ENCODE assay signal across 13 cellular contexts in the genomic region with DNA sequence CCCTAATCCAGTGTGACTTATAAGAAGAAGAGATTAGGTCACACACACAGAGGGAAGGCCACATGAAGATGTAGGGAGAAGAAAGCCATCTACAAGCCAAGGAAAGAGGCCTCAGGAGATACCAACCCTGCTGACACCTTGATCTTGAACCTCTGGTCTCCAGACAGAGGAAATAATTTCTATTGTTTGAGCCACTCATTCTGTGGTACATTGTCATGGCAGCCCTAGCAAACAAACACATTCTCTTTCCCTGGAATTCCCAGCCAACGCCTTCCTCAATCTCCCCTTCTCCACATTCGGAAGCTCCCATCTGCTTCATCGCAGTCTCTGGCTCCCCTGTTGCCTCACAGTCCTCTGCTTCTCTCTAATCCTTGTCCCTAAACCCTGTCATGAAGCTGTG. TPM values are rescaled to one million over a fixed set of nuclear protein-coding genes. Genes with fewer than 3 reads are reported as not detected.
DNase-seq lines count a peak whose midpoint lies in the region; ATAC-seq and TF ChIP-seq lines count a peak whose summit lies in the region.
"Had no signal": no experiment of that assay in that cellular context is flagged by ENCODE, and none has a peak within 500 bp of the region (broad histone marks: within the 10 kb centered on the region; RNA-seq: fewer than 3 reads in every experiment).

No MANE protein-coding gene starts in this region.

- TF ChIP-seq CTCF in osteocyte (IDR thresholded peaks at IDR 0.05) = no peak

- ATAC-seq in memory B cell (ENCODE audit: low read depth) = no peak
- ATAC-seq: CD8-positive, alpha-beta T cell had no signal

- H3K36me3 Mint-ChIP-seq in memory B cell (peaks cover 28% of the 10 kb centered on the region), osteocyte (ENCODE audit: unreplicated experiment) (no peaks in the 10 kb centered on the region)
- H3K36me3 Mint-ChIP-seq: CD8-positive, alpha-beta T cell had no signal

- H3K27me3 Mint-ChIP-seq in memory B cell (no peaks in the 10 kb centered on the region), osteocyte (ENCODE audit: unreplicated experiment) (peaks cover 5% of the 10 kb centered on the region)
- H3K27me3 Mint-ChIP-seq: B cell had no signal

- H3K4me1 Mint-ChIP-seq in memory B cell (peaks cover 14% of the 10 kb centered on the region), osteocyte (ENCODE audit: unreplicated experiment) (peaks cover 9% of the 10 kb centered on the region)

- no peak overlapping the region for H3K4me3 Mint-ChIP-seq in memory B cell
- H3K4me3 Mint-ChIP-seq in osteocyte (ENCODE audit: unreplicated experiment) = no peak overlapping the region
- H3K4me3 Mint-ChIP-seq: B cell; CD8-positive, alpha-beta T cell had no signal

- H3K9me3 Mint-ChIP-seq in memory B cell (no peaks in the 10 kb centered on the region), osteocyte (ENCODE audit: unreplicated experiment) (no peaks in the 10 kb centered on the region)
- H3K9me3 Mint-ChIP-seq: CD8-positive, alpha-beta T cell had no signal

- H3K27ac Mint-ChIP-seq in memory B cell (peak overlapping the region; percentile 14), osteocyte (ENCODE audit: unreplicated experiment) (no peak overlapping the region)
- H3K27ac Mint-ChIP-seq: B cell; CD8-positive, alpha-beta T cell had no signal

- peak; percentile 73 for DNase-seq in NCI-H82 (lab: John Stamatoyannopoulos, UW)
- DNase-seq in NCI-H82 treated with DMSO at 0.1 percent for 48 hours (lab: John Stamatoyannopoulos, UW; ENCODE audit: unreplicated experiment) = no peak
- DNase-seq in memory B cell (ENCODE audit: low spot score in 2 of 2) = no peak
- peak; percentile 57 for DNase-seq in osteocyte (ENCODE audit: extremely low spot score, unreplicated experiment)
- no peak for DNase-seq in H4 (ENCODE audit: low spot score)
- no peak for DNase-seq in central memory CD4-positive, alpha-beta T cell
- DNase-seq in Kasumi-1 (lab: John Stamatoyannopoulos, UW) = no peak
- DNase-seq: Calu3, DMS79 treated with DMSO at 0.1 percent for 48 hours, GF-D8 had no signal

RNA-seq across cellular contexts. Expression of gene PTGS1, which starts 16.7 kb away (rescaled TPM):
- 2.5 and 3.1 TPM in 2 replicates for total RNA-seq in osteocyte
- 0.37 and 0.74 TPM in 2 replicates for total RNA-seq in H4 (2014; rRNA removed; shearing (Covaris generic))
- total RNA-seq: A172; CD8-positive, alpha-beta T cell had no signal

Comparison
In these comparisons a context has a peak if more than half of its experiments do, and no peak if none do; other contexts are left out.
1. DNase-seq: peak in NCI-H82 (single experiment) and osteocyte (single experiment); none in NCI-H82 treated with DMSO at 0.1 percent for 48 hours (single experiment), memory B cell (0 of 2), H4 (single experiment), central memory CD4-positive, alpha-beta T cell (single experiment) and Kasumi-1 (0 of 2).